Comparison of ENCODE assay signal across 8 cellular contexts in the genomic region with DNA sequence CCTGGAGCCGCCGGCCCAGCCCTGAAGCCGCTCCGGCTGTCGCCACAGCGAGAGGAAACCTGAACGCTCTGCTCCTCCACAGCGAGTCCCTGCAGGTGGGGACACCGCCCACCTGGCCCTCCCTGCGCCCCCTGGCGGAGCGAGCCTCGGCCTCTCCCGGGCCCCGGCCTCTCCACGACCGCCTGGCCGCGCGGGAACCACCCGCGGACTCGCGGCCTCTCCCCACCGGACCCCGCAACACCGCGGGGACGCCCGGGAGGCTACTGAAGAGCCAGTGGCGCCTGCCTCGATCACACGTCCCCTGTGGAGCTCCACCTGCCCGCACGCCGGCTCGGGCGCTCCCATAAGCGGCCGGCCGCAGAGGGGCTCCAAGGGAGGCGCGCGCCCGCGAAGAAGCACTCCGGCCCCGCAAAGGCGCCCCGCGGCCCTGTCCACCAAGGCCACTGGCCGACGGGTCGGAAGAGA.
A peak's percentile ranks its signal among the peaks of the same experiment; 100 is the strongest.
DNase-seq lines count a peak whose midpoint lies in the region; TF ChIP-seq lines count a peak whose summit lies in the region.

No MANE protein-coding gene starts in this region.

- peaks cover 46% of the 10 kb centered on the region for H3K4me1 Mint-ChIP-seq in activated CD4-positive, alpha-beta memory T cell treated with anti-CD3 and anti-CD28 coated beads for 36 hours (ENCODE audit: low read depth)
- no peaks in the 10 kb centered on the region for H3K4me1 Mint-ChIP-seq in mesothelial cell of epicardium

- no peaks in the 10 kb centered on the region for H3K36me3 ChIP-seq in Loucy (ENCODE audit: insufficient read depth, low read length)

- no peaks in the 10 kb centered on the region for H4K20me1 ChIP-seq in Loucy (ENCODE audit: insufficient read depth, low read length, poor library complexity, severe bottlenecking)

- H3F3A ChIP-seq in Loucy (ENCODE audit: low read depth), result no peaks in the 10 kb centered on the region

- TF ChIP-seq CTCF in Loucy (conservative IDR thresholded peaks at IDR 0.05; ENCODE audit: low read length), result peak; percentile 73
- TF ChIP-seq CTCF in mesothelial cell of epicardium (IDR thresholded peaks at IDR 0.05; ENCODE audit: unreplicated experiment), result peak; percentile 89

- H3K4me3 Mint-ChIP-seq in activated CD4-positive, alpha-beta memory T cell treated with anti-CD3 and anti-CD28 coated beads for 36 hours, result peak overlapping the region; percentile 51
- H3K4me3 Mint-ChIP-seq in mesothelial cell of epicardium, result peak overlapping the region; percentile 20

- intact Hi-C loops in activated CD4-positive, alpha-beta memory T cell treated with anti-CD3 and anti-CD28 coated beads for 36 hours (cut with micrococcal nuclease), result loop anchor here (1.0 to 5.0 kb wide), 3 partner anchors 25 to 202 kb away; partner anchors contain the start of genes KCNN3 and UBE2Q1

- H3K4me1 ChIP-seq in Loucy (ENCODE audit: insufficient read depth, low read length, poor library complexity, severe bottlenecking), result peaks cover 6% of the 10 kb centered on the region

- H3K27me3 ChIP-seq in Loucy (ENCODE audit: insufficient read depth, low read length, poor library complexity, severe bottlenecking), result no peaks in the 10 kb centered on the region

- CTCF ChIA-PET in activated CD4-positive, alpha-beta memory T cell treated with anti-CD3 and anti-CD28 coated beads for 36 hours (lab: Charles Lee), result interaction anchor here (0.6 to 5.0 kb wide), 33 partner anchors 9 to 394 kb away, joined by 3 to 36 read pairs (median 4); no protein-coding TSS in a partner anchor

- POLR2A ChIA-PET in activated CD4-positive, alpha-beta memory T cell treated with anti-CD3 and anti-CD28 coated beads for 36 hours (lab: Charles Lee), result interaction anchor here (1.0 to 1.4 kb wide), 2 partner anchors 13 to 23 kb away, joined by 3 to 6 read pairs; no protein-coding TSS in a partner anchor

- H2AFZ ChIP-seq in Loucy (ENCODE audit: low read length), result peak overlapping the region; percentile 59; the same call in 1 of the 2 replicates

- H3K27ac Mint-ChIP-seq in activated CD4-positive, alpha-beta memory T cell treated with anti-CD3 and anti-CD28 coated beads for 36 hours, result peak overlapping the region; percentile 89
- H3K27ac Mint-ChIP-seq in mesothelial cell of epicardium, result no peak overlapping the region

- H3K36me3 Mint-ChIP-seq in activated CD4-positive, alpha-beta memory T cell treated with anti-CD3 and anti-CD28 coated beads for 36 hours, result no peaks in the 10 kb centered on the region
- H3K36me3 Mint-ChIP-seq in mesothelial cell of epicardium, result no peaks in the 10 kb centered on the region

- H3K9me2 ChIP-seq in Loucy (replicated peaks; ENCODE audit: low read depth, low read length), result no peaks in the 10 kb centered on the region

- DNase-seq in G401 (ENCODE audit: low spot score), result peak; percentile 51
- peak; percentile 86 for DNase-seq in activated CD4-positive, alpha-beta memory T cell treated with anti-CD3 and anti-CD28 coated beads for 36 hours
- DNase-seq in ecto neural progenitor cell (ENCODE audit: low spot score), result peak; percentile 85
- DNase-seq in mesothelial cell of epicardium (ENCODE audit: low spot score in 2 of 2, unreplicated experiment in 2 of 2), result peak; percentile 69 to 91
- peak; percentile 93 for DNase-seq in stimulated activated CD8-positive, alpha-beta memory T cell treated with anti-CD3 and anti-CD28 coated beads, Interleukin-4, amount 100 ng/mL, for 48 hours
- no peak for DNase-seq in SIG-M5 (lab: John Stamatoyannopoulos, UW)
- DNase-seq in NK-92 (lab: John Stamatoyannopoulos, UW; ENCODE audit: unreplicated experiment), result no peak

- no peaks in the 10 kb centered on the region for H3K79me2 ChIP-seq in Loucy (ENCODE audit: insufficient read depth, low read length)

- in situ Hi-C loops in G401 (cut with HindIII; ENCODE audit: low sequenced_read_pairs), result no loop called here

- H3K27me3 Mint-ChIP-seq in activated CD4-positive, alpha-beta memory T cell treated with anti-CD3 and anti-CD28 coated beads for 36 hours, result peaks cover 2% of the 10 kb centered on the region
- H3K27me3 Mint-ChIP-seq in mesothelial cell of epicardium (ENCODE audit: low read depth), result peaks cover 92% of the 10 kb centered on the region

- H3K4me3 ChIP-seq in Loucy (ENCODE audit: low read length, poor library complexity, severe bottlenecking), result no peak overlapping the region

- peak overlapping the region; percentile 14 for H3K4me2 ChIP-seq in Loucy (ENCODE audit: low read depth, low read length, poor library complexity, severe bottlenecking)

- H3K9ac ChIP-seq in Loucy (ENCODE audit: low read depth, low read length, poor library complexity, severe bottlenecking), result no peak overlapping the region

- H3K9me3 ChIP-seq in Loucy (ENCODE audit: insufficient read depth, low read depth, low read length), result no peaks in the 10 kb centered on the region

- H3K9me3 Mint-ChIP-seq in activated CD4-positive, alpha-beta memory T cell treated with anti-CD3 and anti-CD28 coated beads for 36 hours, result no peaks in the 10 kb centered on the region
- no peaks in the 10 kb centered on the region for H3K9me3 Mint-ChIP-seq in mesothelial cell of epicardium

Comparison
In these comparisons a context has a peak if more than half of its experiments do, and no peak if none do; other contexts are left out.
1. DNase-seq: peak in G401 (single experiment), activated CD4-positive, alpha-beta memory T cell treated with anti-CD3 and anti-CD28 coated beads for 36 hours (single experiment), ecto neural progenitor cell (single experiment), mesothelial cell of epicardium (2 of 2) and stimulated activated CD8-positive, alpha-beta memory T cell treated with anti-CD3 and anti-CD28 coated beads, Interleukin-4, amount 100 ng/mL, for 48 hours (single experiment); none in SIG-M5 (single experiment) and NK-92 (single experiment).